ENCODE assay signal across 2 cellular contexts in genomic region chr19:54194463-54194862, GRCh38. TPM values are rescaled to one million over a fixed set of nuclear protein-coding genes. Genes with fewer than 3 reads are reported as not detected.
"Had no signal": no experiment of that assay in that cellular context is flagged by ENCODE, and none has a peak within 500 bp of the region (broad histone marks: within the 10 kb centered on the region; RNA-seq: fewer than 3 reads in every experiment).

No MANE protein-coding gene starts in this region.

RNA-seq across cellular contexts. Expression of gene LILRB3, which starts 28.3 kb away (rescaled TPM):
- polyA plus RNA-seq: keratinocyte, mammary epithelial cell had no signal
